8 cellular contexts compared by ENCODE assay signal in genomic region chr17:74417178-74418045, GRCh38. TPM values are rescaled to one million over a fixed set of nuclear protein-coding genes. Genes with fewer than 3 reads are reported as not detected.
A peak's percentile ranks its signal among the peaks of the same experiment; 100 is the strongest.
DNase-seq lines count a peak whose midpoint lies in the region; ATAC-seq and TF ChIP-seq lines count a peak whose summit lies in the region.

No MANE protein-coding gene starts in this region.

- CTCF ChIA-PET in WTC11 (lab: Charles Lee): interaction anchor here (0.9 to 1.8 kb wide), 4 partner anchors 20 to 50 kb away, joined by 3 to 6 read pairs (median 4); no protein-coding TSS in a partner anchor

- H3K4me1 ChIP-seq in skeletal muscle tissue (ENCODE audit: control insufficient read depth in 3 of 3, insufficient read depth in 3 of 3, low read length in 3 of 3) (peaks cover 6 to 13% (median 8%) of the 10 kb centered on the region in 3 donors), ascending aorta (no peaks in the 10 kb centered on the region)

- no peaks in the 10 kb centered on the region for H3K9me3 ChIP-seq in skeletal muscle tissue (ENCODE audit: control insufficient read depth in 3 of 3, low read length in 3 of 3)
- no peaks in the 10 kb centered on the region for H3K9me3 ChIP-seq in ascending aorta

- peak overlapping the region in 1 of 3 donors; percentile 38 for H3K4me3 ChIP-seq in skeletal muscle tissue (ENCODE audit: low read length in 3 of 3)
- no peak overlapping the region for H3K4me3 ChIP-seq in ascending aorta

- TF ChIP-seq POLR2A in GM18505 (IDR thresholded peaks at IDR 0.05; ENCODE audit: borderline replicate concordance, extremely low read depth, insufficient read depth, insufficient read length): no peak

- H3K27me3 ChIP-seq in skeletal muscle tissue (ENCODE audit: control insufficient read depth in 3 of 3, insufficient read depth in 3 of 3, low read length in 3 of 3) (no peaks in the 10 kb centered on the region), ascending aorta (no peaks in the 10 kb centered on the region)

- H3K27ac ChIP-seq in skeletal muscle tissue (ENCODE audit: low read depth, low read length) (peak overlapping the region; percentile 72), ascending aorta (no peak overlapping the region)

- peak overlapping the region in 2 of 3 donors; percentile 61 to 64 for H3K9ac ChIP-seq in skeletal muscle tissue (ENCODE audit: low read depth in 1 of 3, low read length in 3 of 3)

- intact Hi-C loops in ascending aorta (cut with DNase I): no loop called here

- ATAC-seq in HG02973 (IDR thresholded peaks at IDR 0.05; ENCODE audit: unreplicated experiment): peak; percentile 62
- peak; percentile 18 for ATAC-seq in WTC11
- no peak for ATAC-seq in GM18505 (IDR thresholded peaks at IDR 0.05; ENCODE audit: unreplicated experiment)

- no peak overlapping the region for H3K27ac Mint-ChIP-seq in WTC11

- peaks cover 6% of the 10 kb centered on the region; the same call in 1 of the 2 replicates for H3K4me1 Mint-ChIP-seq in WTC11

- H3K36me3 ChIP-seq in skeletal muscle tissue (ENCODE audit: control insufficient read depth in 3 of 3, insufficient read depth in 3 of 3, low read length in 3 of 3) (no peaks in the 10 kb centered on the region), ascending aorta (no peaks in the 10 kb centered on the region)

- TF ChIP-seq CTCF in WTC11 (IDR thresholded peaks at IDR 0.05) (no peak), ascending aorta (IDR thresholded peaks at IDR 0.05) (no peak)

- no peak overlapping the region for H3K4me3 Mint-ChIP-seq in WTC11

- no peaks in the 10 kb centered on the region; the same call in 1 of the 2 replicates for H3K27me3 Mint-ChIP-seq in WTC11 (ENCODE audit: low read depth)

- POLR2A ChIA-PET in WTC11 (lab: Charles Lee): no interaction called here

- H3K36me3 Mint-ChIP-seq in WTC11: no peaks in the 10 kb centered on the region

- peaks cover 1% of the 10 kb centered on the region for H3K9me3 Mint-ChIP-seq in WTC11

- peak; percentile 9 to 22 for DNase-seq in activated CD4-positive, alpha-beta T cell treated with anti-CD3 and anti-CD28 coated beads, Interleukin-2, amount 50 U/mL, for 48 hours
- DNase-seq in activated CD4-positive, alpha-beta T cell treated with anti-CD3 and anti-CD28 coated beads for 1 hour: no peak
- no peak for DNase-seq in WTC11 (ENCODE audit: low spot score)
- DNase-seq in ascending aorta (ENCODE audit: low spot score in 2 of 2): no peak
- no peak for DNase-seq in DMS79 (lab: John Stamatoyannopoulos, UW)

TF ChIP-seq in WTC11, 78 proteins besides CTCF, POLR2A, EP300 and RAD21:
- TF ChIP-seq GABPB1 (CRISPR knock-in tag; IDR thresholded peaks at IDR 0.05): peak; percentile 41; the same call in 1 of the 2 replicates
- TF ChIP-seq RELA (CRISPR knock-in tag; IDR thresholded peaks at IDR 0.05; ENCODE audit: borderline replicate concordance): no peak

RNA-seq across cellular contexts. Expression of gene GPRC5C, which starts 14.5 kb away (rescaled TPM):
- total RNA-seq in WTC11 (2021) (19.6 to 20.7 TPM (median 20.6 TPM) in 3 replicates), skeletal muscle tissue (44.4 TPM), ascending aorta (29.1 TPM)

RNA-seq across cellular contexts. Expression of gene CD300A, which starts 49.0 kb away (rescaled TPM):
- 1.1 to 2.0 TPM (median 1.7 TPM) in 3 replicates for total RNA-seq in WTC11 (2021)
- 1.0 TPM for total RNA-seq in skeletal muscle tissue
- total RNA-seq in ascending aorta: 21.9 TPM

RNA-seq across cellular contexts. Expression of gene GPR142, which starts 50.1 kb away (rescaled TPM):
- total RNA-seq in WTC11 (2021) (0.25 to 0.73 TPM in 2 of 3 replicates, not detected in the other), skeletal muscle tissue (not detected), ascending aorta (not detected)

RNA-seq across cellular contexts. Expression of gene BTBD17, which starts 55.7 kb away (rescaled TPM):
- total RNA-seq in WTC11 (2021) (0.94 to 2.1 TPM (median 2.0 TPM) in 3 replicates), skeletal muscle tissue (not detected), ascending aorta (not detected)

Comparison
In these comparisons a context has a peak if more than half of its experiments do, and no peak if none do; other contexts are left out.
1. DNase-seq: peak in activated CD4-positive, alpha-beta T cell treated with anti-CD3 and anti-CD28 coated beads, Interleukin-2, amount 50 U/mL, for 48 hours (2 of 2); none in activated CD4-positive, alpha-beta T cell treated with anti-CD3 and anti-CD28 coated beads for 1 hour (single experiment), WTC11 (single experiment), ascending aorta (0 of 2) and DMS79 (single experiment).